In genomic region chr16:57797526-57798266, GRCh38 we compare ENCODE assay signal across 8 cellular contexts. TPM values are rescaled to one million over a fixed set of nuclear protein-coding genes. Genes with fewer than 3 reads are reported as not detected.
A peak's percentile ranks its signal among the peaks of the same experiment; 100 is the strongest.
DNase-seq lines count a peak whose midpoint lies in the region; ATAC-seq and TF ChIP-seq lines count a peak whose summit lies in the region.
"Had no signal": no experiment of that assay in that cellular context is flagged by ENCODE, and none has a peak within 500 bp of the region (broad histone marks: within the 10 kb centered on the region; RNA-seq: fewer than 3 reads in every experiment).

No MANE protein-coding gene starts in this region.

- H3K36me3 ChIP-seq in MM.1S (replicated peaks; ENCODE audit: insufficient read depth, low read length) (no peaks in the 10 kb centered on the region), colonic mucosa (no peaks in the 10 kb centered on the region), subcutaneous abdominal adipose tissue (ENCODE audit: control insufficient read depth in 5 of 5, insufficient read depth in 5 of 5, low read length in 5 of 5) (peaks cover 0 to 25% (median 15%) of the 10 kb centered on the region in 5 donors)

- H3K27ac ChIP-seq in MM.1S (ENCODE audit: low read length) (peak overlapping the region; percentile 61; the same call in 1 of the 2 replicates), colonic mucosa (no peak overlapping the region), subcutaneous abdominal adipose tissue (ENCODE audit: low read depth, low read length) (peak overlapping the region; percentile 77)

- H3K4me2 ChIP-seq in MM.1S (ENCODE audit: low read depth, low read length) = peak overlapping the region; percentile 95

- H3K4me3 ChIP-seq in MM.1S (ENCODE audit: low read length) = peak overlapping the region; percentile 78
- peak overlapping the region; percentile 20 for H3K4me3 ChIP-seq in colonic mucosa
- H3K4me3 ChIP-seq in subcutaneous abdominal adipose tissue (ENCODE audit: low read depth in 1 of 5, low read length in 5 of 5) = no peak overlapping the region

- H3K9ac ChIP-seq in MM.1S (ENCODE audit: low read length) (peak overlapping the region; percentile 68), colonic mucosa (ENCODE audit: low read depth in 2 of 2, low read length in 2 of 2) (no peak overlapping the region), subcutaneous abdominal adipose tissue (ENCODE audit: low read length in 5 of 5) (peak overlapping the region in 3 of 5 donors; percentile 30 to 59 (median 41))

- H3K9me3 ChIP-seq in MM.1S (replicated peaks; ENCODE audit: insufficient read depth, low read length) (no peaks in the 10 kb centered on the region), colonic mucosa (no peaks in the 10 kb centered on the region), subcutaneous abdominal adipose tissue (ENCODE audit: control insufficient read depth in 5 of 5, low read length in 5 of 5) (no peaks in the 10 kb centered on the region)

- H3K4me1 ChIP-seq in MM.1S (ENCODE audit: low read length) (peaks cover 27% of the 10 kb centered on the region), colonic mucosa (peaks cover 9% of the 10 kb centered on the region), subcutaneous abdominal adipose tissue (ENCODE audit: control insufficient read depth in 5 of 5, insufficient read depth in 5 of 5, low read length in 5 of 5) (peaks cover 20 to 71% (median 62%) of the 10 kb centered on the region in 5 donors)

- TF ChIP-seq CTCF in MM.1S (IDR thresholded peaks at IDR 0.05; ENCODE audit: low read length) = no peak
- TF ChIP-seq CTCF in colonic mucosa (IDR thresholded peaks at IDR 0.05) = no peak

- H3K79me2 ChIP-seq in MM.1S (ENCODE audit: low read length) = peaks cover 24% of the 10 kb centered on the region

- peaks cover 6% of the 10 kb centered on the region for H3F3A ChIP-seq in MM.1S (ENCODE audit: insufficient read depth, low read length)

- no peak for ATAC-seq in stimulated activated naive CD8-positive, alpha-beta T cell treated with anti-CD3 and anti-CD28 coated beads, Interleukin-15, Interleukin-2, amounts not matched to agents 100 U/mL and 50 U/mL, for 24 hours

- H3K27me3 ChIP-seq in MM.1S (replicated peaks; ENCODE audit: insufficient read depth, low read length) (no peaks in the 10 kb centered on the region), colonic mucosa (peaks cover 11% of the 10 kb centered on the region), subcutaneous abdominal adipose tissue (ENCODE audit: control insufficient read depth in 5 of 5, insufficient read depth in 4 of 5, low read length in 5 of 5) (no peaks in the 10 kb centered on the region)

- intact Hi-C loops in colonic mucosa (cut with DNase I) = no loop called here

- H2AFZ ChIP-seq in MM.1S (ENCODE audit: low read length) = peak overlapping the region; percentile 73

- H3K9me2 ChIP-seq in MM.1S (replicated peaks; ENCODE audit: insufficient read depth, low read length) = no peaks in the 10 kb centered on the region

- no peaks in the 10 kb centered on the region for H4K20me1 ChIP-seq in MM.1S (ENCODE audit: insufficient read depth, low read length)

- peak; percentile 73 for DNase-seq in MM.1S
- DNase-seq in colonic mucosa = peak; percentile 57
- DNase-seq in left kidney (ENCODE audit: low read depth, low spot score) = peak; percentile 83
- DNase-seq in stimulated activated naive CD8-positive, alpha-beta T cell treated with anti-CD3 and anti-CD28 coated beads, Interleukin-15, Interleukin-2, amounts not matched to agents 100 U/mL and 50 U/mL, for 24 hours = no peak
- DNase-seq in SHP77 treated with DMSO at 0.1 percent for 48 hours (lab: John Stamatoyannopoulos, UW) = no peak
- DNase-seq in germinal center (ENCODE audit: low spot score) = no peak
- DNase-seq: activated naive CD4-positive, alpha-beta T cell had no signal

RNA-seq across cellular contexts. Expression of gene KIFC3, which starts 4.6 kb away (rescaled TPM):
- total RNA-seq in colonic mucosa = 1 to 10 TPM; 3.8 to 5.7 TPM

Comparison
In these comparisons a context has a peak if more than half of its experiments do, and no peak if none do; other contexts are left out.
1. DNase-seq: peak in MM.1S (single experiment), colonic mucosa (single experiment) and left kidney (single experiment); none in stimulated activated naive CD8-positive, alpha-beta T cell treated with anti-CD3 and anti-CD28 coated beads, Interleukin-15, Interleukin-2, amounts not matched to agents 100 U/mL and 50 U/mL, for 24 hours (single experiment), SHP77 treated with DMSO at 0.1 percent for 48 hours (single experiment) and germinal center (single experiment).
2. H3K4me3 ChIP-seq: peak in MM.1S (single experiment) and colonic mucosa (single experiment); none in subcutaneous abdominal adipose tissue (0 of 5).
3. H3K9ac ChIP-seq: peak in MM.1S (single experiment) and subcutaneous abdominal adipose tissue (3 of 5); none in colonic mucosa (0 of 2).